ENCODE assay signal across 8 cellular contexts in the genomic region with DNA sequence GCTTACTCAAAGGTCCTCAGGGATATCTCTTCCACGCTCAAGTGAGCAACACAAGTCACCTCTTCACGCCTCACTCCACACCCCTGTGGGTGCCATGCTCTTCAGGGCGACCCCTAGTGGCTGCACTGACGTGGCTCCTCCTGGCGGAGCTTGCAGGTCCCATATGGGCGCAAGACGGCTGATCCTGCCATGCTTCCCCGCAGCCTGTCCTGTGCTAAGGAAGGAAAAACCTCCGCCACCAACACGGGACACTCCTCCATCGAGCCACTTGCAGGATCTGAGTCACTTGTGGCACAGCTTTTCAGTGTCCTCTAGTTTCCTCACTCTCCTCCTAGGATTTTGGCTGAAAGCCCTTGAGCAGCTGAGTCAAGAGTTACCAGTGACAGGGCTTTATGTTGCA.
DNase-seq lines count a peak whose midpoint lies in the region; ATAC-seq and TF ChIP-seq lines count a peak whose summit lies in the region.

No MANE protein-coding gene starts in this region.

- ATAC-seq in activated CD8-positive, alpha-beta T cell treated with anti-CD3 and anti-CD28 coated beads for 36 hours, result no peak
- ATAC-seq in left lung (peak; percentile 62), HG03175 (IDR thresholded peaks at IDR 0.05; ENCODE audit: unreplicated experiment) (no peak)

- H3K27ac ChIP-seq in GM23248 (no peak overlapping the region), left lung (no peak overlapping the region), stomach (no peak overlapping the region)

- H4K20me1 ChIP-seq in GM23248 (ENCODE audit: insufficient read depth), result no peaks in the 10 kb centered on the region

- H3K4me1 ChIP-seq in GM23248 (ENCODE audit: insufficient read depth) (no peaks in the 10 kb centered on the region), left lung (no peaks in the 10 kb centered on the region), stomach (peaks cover 0 to 6% (median 0%) of the 10 kb centered on the region in 4 donors)

- H3K4me2 ChIP-seq in GM23248 (ENCODE audit: unreplicated experiment), result no peak overlapping the region

- TF ChIP-seq CTCF in AG10803 (conservative IDR thresholded peaks at IDR 0.05; ENCODE audit: low read length) (peak; percentile 27; the same call in 1 of the 2 replicates), left lung (IDR thresholded peaks at IDR 0.05) (peak in 1 of 2 donors; percentile 9), stomach (IDR thresholded peaks at IDR 0.05) (peak in 1 of 7 experiments; percentile 11)
- peak; percentile 16 for TF ChIP-seq CTCF in activated CD8-positive, alpha-beta T cell treated with anti-CD3 and anti-CD28 coated beads for 36 hours (IDR thresholded peaks at IDR 0.05)

- H3K4me1 Mint-ChIP-seq in activated CD8-positive, alpha-beta T cell treated with anti-CD3 and anti-CD28 coated beads for 36 hours (ENCODE audit: low read depth), result peaks cover 1% of the 10 kb centered on the region

- H3K9me3 Mint-ChIP-seq in activated CD8-positive, alpha-beta T cell treated with anti-CD3 and anti-CD28 coated beads for 36 hours, result no peaks in the 10 kb centered on the region

- no peaks in the 10 kb centered on the region for H3F3A ChIP-seq in GM23248 (ENCODE audit: insufficient read depth)

- no peaks in the 10 kb centered on the region for H3K79me2 ChIP-seq in GM23248 (ENCODE audit: insufficient read depth)

- CTCF ChIA-PET in activated CD8-positive, alpha-beta T cell treated with anti-CD3 and anti-CD28 coated beads for 36 hours (lab: Charles Lee), result interaction anchor here (1.0 to 8.2 kb wide), 3 partner anchors 16 to 722 kb away, joined by 3 to 151 read pairs (median 12); no protein-coding TSS in a partner anchor

- in situ Hi-C loops in GM23248 (cut with MboI), result loop anchor here (10.0 kb wide), 1 partner anchor 520 kb away; no protein-coding TSS in a partner anchor

- no peak overlapping the region for H3K4me3 ChIP-seq in AG10803 (ENCODE audit: low read length)
- no peak overlapping the region for H3K4me3 ChIP-seq in GM23248
- no peak overlapping the region for H3K4me3 ChIP-seq in left lung
- no peak overlapping the region for H3K4me3 ChIP-seq in stomach

- H3K9me3 ChIP-seq in GM23248 (ENCODE audit: low read depth) (no peaks in the 10 kb centered on the region), left lung (no peaks in the 10 kb centered on the region), stomach (no peaks in the 10 kb centered on the region)

- H3K27me3 Mint-ChIP-seq in activated CD8-positive, alpha-beta T cell treated with anti-CD3 and anti-CD28 coated beads for 36 hours, result no peaks in the 10 kb centered on the region

- H3K36me3 Mint-ChIP-seq in activated CD8-positive, alpha-beta T cell treated with anti-CD3 and anti-CD28 coated beads for 36 hours (ENCODE audit: low read depth), result peaks cover 8% of the 10 kb centered on the region

- H3K36me3 ChIP-seq in GM23248 (ENCODE audit: low read depth), result no peaks in the 10 kb centered on the region; the same call in 1 of the 2 replicates
- H3K36me3 ChIP-seq in left lung, result no peaks in the 10 kb centered on the region
- H3K36me3 ChIP-seq in stomach, result no peaks in the 10 kb centered on the region

- no peak overlapping the region for H3K27ac Mint-ChIP-seq in activated CD8-positive, alpha-beta T cell treated with anti-CD3 and anti-CD28 coated beads for 36 hours

- 75 to 77% methylated on average over 11 of the region's 11 CpGs for WGBS in GM23248 (ENCODE audit: low coverage in 1 of 2, low lambda C conversion rate in 2 of 2, missing lambda C conversion rate in 2 of 2), 2 experiments
- WGBS in stomach, 5 donors, result 68 to 79% (median 76%) methylated on average over 9 to 11 of the region's 11 CpGs

- no peak overlapping the region for H3K4me3 Mint-ChIP-seq in activated CD8-positive, alpha-beta T cell treated with anti-CD3 and anti-CD28 coated beads for 36 hours

- POLR2A ChIA-PET in activated CD8-positive, alpha-beta T cell treated with anti-CD3 and anti-CD28 coated beads for 36 hours (lab: Charles Lee), result no interaction called here

- H3K9ac ChIP-seq in GM23248, result no peak overlapping the region

- TF ChIP-seq POLR2A in stomach (IDR thresholded peaks at IDR 0.05), result no peak

- intact Hi-C loops in activated CD8-positive, alpha-beta T cell treated with anti-CD3 and anti-CD28 coated beads for 36 hours (cut with micrococcal nuclease), result no loop called here
- intact Hi-C loops in left lung (cut with DNase I), result loop anchor here in 1 of 2 donors (5.0 kb wide), 1 partner anchor 722 kb away; no protein-coding TSS in a partner anchor
- intact Hi-C loops in stomach (cut with DNase I; ENCODE audit: low total_unique reads), result loop anchor here (10.0 kb wide), 1 partner anchor 520 kb away; no protein-coding TSS in a partner anchor

- DNase-seq in AG10803 (ENCODE audit: low read depth) (peak; percentile 41), GM23248 (peak; percentile 51), left lung (peak in 1 of 2 donors; percentile 67), stomach (no peak), NCI-H1048 (lab: John Stamatoyannopoulos, UW) (no peak), NCI-H1930 (lab: John Stamatoyannopoulos, UW) (no peak)
- peak; percentile 44 for DNase-seq in activated CD8-positive, alpha-beta T cell treated with anti-CD3 and anti-CD28 coated beads for 36 hours

- no peak overlapping the region for H2AFZ ChIP-seq in GM23248

- no peaks in the 10 kb centered on the region for H3K9me2 ChIP-seq in GM23248 (ENCODE audit: insufficient read depth)

- H3K27me3 ChIP-seq in GM23248 (replicated peaks; ENCODE audit: insufficient read depth), result no peaks in the 10 kb centered on the region
- H3K27me3 ChIP-seq in left lung, result no peaks in the 10 kb centered on the region
- no peaks in the 10 kb centered on the region for H3K27me3 ChIP-seq in stomach

- no peak for TF ChIP-seq EP300 in stomach (IDR thresholded peaks at IDR 0.05)

Comparison
In these comparisons a context has a peak if more than half of its experiments do, and no peak if none do; other contexts are left out.
1. DNase-seq: peak in AG10803 (single experiment), GM23248 (single experiment) and activated CD8-positive, alpha-beta T cell treated with anti-CD3 and anti-CD28 coated beads for 36 hours (single experiment); none in stomach (single experiment), NCI-H1048 (single experiment) and NCI-H1930 (0 of 2).